In genomic region chr17:18056214-18056613, GRCh38 we compare ENCODE assay signal across 24 cellular contexts. TPM values are rescaled to one million over a fixed set of nuclear protein-coding genes. Genes with fewer than 3 reads are reported as not detected.
"Had no signal": no experiment of that assay in that cellular context is flagged by ENCODE, and none has a peak within 500 bp of the region (broad histone marks: within the 10 kb centered on the region; RNA-seq: fewer than 3 reads in every experiment).

No MANE protein-coding gene starts in this region.

- H3K4me1 ChIP-seq: breast epithelium, SJSA1 had no signal

- H3K36me3 ChIP-seq: breast epithelium, SJSA1 had no signal

- DNase-seq: activated CD4-positive, alpha-beta memory T cell treated with anti-CD3 and anti-CD28 coated beads for 36 hours; activated CD4-positive, alpha-beta T cell treated with anti-CD3 and anti-CD28 coated beads, Interleukin-2, amount 10 ng/mL, durations not matched to agents 7 days and 5 days; activated CD4-positive, CD25-positive, alpha-beta regulatory T cell; activated gamma-delta T cell treated with Interleukin-2 at 50 U/mL for 16 hours; activated naive CD4-positive, alpha-beta T cell treated with anti-CD3 and anti-CD28 coated beads, Interleukin-2, amount 10 ng/mL, durations not matched to agents 7 days and 5 days; activated naive CD8-positive, alpha-beta T cell treated with anti-CD3 and anti-CD28 coated beads, Interleukin-2, amount 10 ng/mL, durations not matched to agents 7 days and 5 days; activated T-cell treated with anti-CD3 and anti-CD28 coated beads for 4 hours; activated T-cell treated with anti-CD3 and anti-CD28 coated beads, Interleukin-2, amount 50 U/mL, for 48 hours; aorta; caudate nucleus; NCI-H1048; NCI-H146; NCI-H187 treated with DMSO at 0.1 percent for 48 hours; NCI-H2081 treated with DMSO at 0.1 percent for 48 hours; NCI-H446; NCI-H524; SHP77; SW 1271; T-helper 9 cell had no signal

- H3K27me3 Mint-ChIP-seq: activated CD4-positive, alpha-beta memory T cell treated with anti-CD3 and anti-CD28 coated beads for 36 hours; activated CD4-positive, alpha-beta T cell treated with anti-CD3 and anti-CD28 coated beads, Interleukin-2, amount 10 ng/mL, durations not matched to agents 7 days and 5 days; activated naive CD4-positive, alpha-beta T cell treated with anti-CD3 and anti-CD28 coated beads, Interleukin-2, amount 10 ng/mL, durations not matched to agents 7 days and 5 days; activated naive CD8-positive, alpha-beta T cell treated with anti-CD3 and anti-CD28 coated beads, Interleukin-2, amount 10 ng/mL, durations not matched to agents 7 days and 5 days had no signal

- H3K27ac ChIP-seq: breast epithelium, SJSA1 had no signal

- H3K27ac Mint-ChIP-seq: activated CD4-positive, alpha-beta memory T cell treated with anti-CD3 and anti-CD28 coated beads for 36 hours; activated CD4-positive, alpha-beta T cell treated with anti-CD3 and anti-CD28 coated beads, Interleukin-2, amount 10 ng/mL, durations not matched to agents 7 days and 5 days; activated naive CD8-positive, alpha-beta T cell treated with anti-CD3 and anti-CD28 coated beads, Interleukin-2, amount 10 ng/mL, durations not matched to agents 7 days and 5 days; activated T-helper 2 cell treated with anti-CD3 and anti-CD28 coated beads, Interferon-gamma antibody, Interleukin-2, Interleukin-4, amounts not matched to agents 10 μg/mL and 5 μg/mL and 100 μg/mL, durations not matched to agents 14 hours and 24 hours and 36 hours had no signal

- H3K4me1 Mint-ChIP-seq: activated naive CD4-positive, alpha-beta T cell treated with anti-CD3 and anti-CD28 coated beads, Interleukin-2, amount 10 ng/mL, durations not matched to agents 7 days and 5 days; activated naive CD8-positive, alpha-beta T cell treated with anti-CD3 and anti-CD28 coated beads, Interleukin-2, amount 10 ng/mL, durations not matched to agents 7 days and 5 days had no signal

- H3K9me3 ChIP-seq: breast epithelium, SJSA1 had no signal

- H3K27me3 ChIP-seq: breast epithelium, SJSA1 had no signal

- H3K9me3 Mint-ChIP-seq: activated CD4-positive, alpha-beta memory T cell treated with anti-CD3 and anti-CD28 coated beads for 36 hours; activated CD4-positive, alpha-beta T cell treated with anti-CD3 and anti-CD28 coated beads, Interleukin-2, amount 10 ng/mL, durations not matched to agents 7 days and 5 days; activated naive CD4-positive, alpha-beta T cell treated with anti-CD3 and anti-CD28 coated beads, Interleukin-2, amount 10 ng/mL, durations not matched to agents 7 days and 5 days; activated naive CD8-positive, alpha-beta T cell treated with anti-CD3 and anti-CD28 coated beads, Interleukin-2, amount 10 ng/mL, durations not matched to agents 7 days and 5 days; activated T-helper 2 cell treated with anti-CD3 and anti-CD28 coated beads, Interferon-gamma antibody, Interleukin-2, Interleukin-4, amounts not matched to agents 10 μg/mL and 5 μg/mL and 100 μg/mL, durations not matched to agents 14 hours and 24 hours and 36 hours had no signal

- H3K4me3 Mint-ChIP-seq: activated CD4-positive, alpha-beta memory T cell treated with anti-CD3 and anti-CD28 coated beads for 36 hours; activated CD4-positive, alpha-beta T cell treated with anti-CD3 and anti-CD28 coated beads, Interleukin-2, amount 10 ng/mL, durations not matched to agents 7 days and 5 days; activated naive CD4-positive, alpha-beta T cell treated with anti-CD3 and anti-CD28 coated beads, Interleukin-2, amount 10 ng/mL, durations not matched to agents 7 days and 5 days; activated naive CD8-positive, alpha-beta T cell treated with anti-CD3 and anti-CD28 coated beads, Interleukin-2, amount 10 ng/mL, durations not matched to agents 7 days and 5 days had no signal

- ATAC-seq: SK-N-SH treated with all-trans-retinoic acid at 6 μM for 48 hours had no signal

- H3K4me3 ChIP-seq: breast epithelium, SJSA1 had no signal

RNA-seq across cellular contexts. Expression of gene MYO15A, which starts 52.3 kb away (rescaled TPM):
- total RNA-seq: M059J, SJSA1 had no signal
